33 cellular contexts compared by ENCODE assay signal in genomic region chr12:39603065-39603464, GRCh38. TPM values are rescaled to one million over a fixed set of nuclear protein-coding genes. Genes with fewer than 3 reads are reported as not detected.
"Had no signal": no experiment of that assay in that cellular context is flagged by ENCODE, and none has a peak within 500 bp of the region (broad histone marks: within the 10 kb centered on the region; RNA-seq: fewer than 3 reads in every experiment).

No MANE protein-coding gene starts in this region.

- ATAC-seq: activated T-cell treated with anti-CD3 and anti-CD28 coated beads, Interleukin-2, amount 50 U/mL, for 4 hours; activated T-helper 17 cell treated with anti-CD3 and anti-CD28 coated beads, Interleukin-2, amount 50 U/mL, for 72 hours; effector memory CD8-positive, alpha-beta T cell; foreskin keratinocyte; gastrocnemius medialis; T-helper 17 cell; WTC11 had no signal

- H3K36me3 Mint-ChIP-seq: WTC11 had no signal

- H3K9me3 ChIP-seq: esophagus muscularis mucosa, gastrocnemius medialis had no signal

- H3K27ac Mint-ChIP-seq: activated CD4-positive, alpha-beta memory T cell treated with anti-CD3 and anti-CD28 coated beads, Interleukin-2, amount 10 ng/mL, durations not matched to agents 7 days and 5 days; activated CD4-positive, alpha-beta T cell treated with anti-CD3 and anti-CD28 coated beads, Interleukin-2, amount 10 ng/mL, durations not matched to agents 7 days and 5 days; activated naive CD8-positive, alpha-beta T cell; activated T-helper 17 cell treated with anti-CD3 and anti-CD28 coated beads, Interleukin-2, amount 50 U/mL, for 72 hours; effector memory CD8-positive, alpha-beta T cell; T-helper 17 cell; T-helper 2 cell treated with Interferon-gamma antibody and Interleukin-4, amounts not matched to agents 5 μg/mL and 100 μg/mL, for 36 hours; WTC11 had no signal

- H3K27me3 ChIP-seq: brain microvascular endothelial cell, esophagus muscularis mucosa, foreskin keratinocyte, gastrocnemius medialis had no signal

- H3K4me3 Mint-ChIP-seq: activated CD4-positive, alpha-beta memory T cell treated with anti-CD3 and anti-CD28 coated beads, Interleukin-2, amount 10 ng/mL, durations not matched to agents 7 days and 5 days; activated CD4-positive, alpha-beta T cell treated with anti-CD3 and anti-CD28 coated beads, Interleukin-2, amount 10 ng/mL, durations not matched to agents 7 days and 5 days; activated naive CD8-positive, alpha-beta T cell; activated T-cell treated with anti-CD3 and anti-CD28 coated beads, Interleukin-2, amount 50 U/mL, for 4 hours; activated T-helper 17 cell treated with anti-CD3 and anti-CD28 coated beads, Interleukin-2, amount 50 U/mL, for 72 hours; central memory CD8-positive, alpha-beta T cell; effector memory CD8-positive, alpha-beta T cell; T-helper 17 cell; T-helper 2 cell treated with Interferon-gamma antibody and Interleukin-4, amounts not matched to agents 5 μg/mL and 100 μg/mL, for 36 hours; WTC11 had no signal

- DNase-seq: activated CD4-positive, alpha-beta memory T cell treated with anti-CD3 and anti-CD28 coated beads, Interleukin-2, amount 10 ng/mL, durations not matched to agents 7 days and 5 days; activated CD4-positive, alpha-beta T cell treated with anti-CD3 and anti-CD28 coated beads for 1 hour; activated CD4-positive, alpha-beta T cell treated with anti-CD3 and anti-CD28 coated beads for 4 hours; activated CD4-positive, alpha-beta T cell treated with anti-CD3 and anti-CD28 coated beads, Interleukin-2, amount 10 ng/mL, durations not matched to agents 7 days and 5 days; activated CD4-positive, alpha-beta T cell treated with anti-CD3 and anti-CD28 coated beads, Interleukin-2, amount 50 U/mL, for 4 hours; activated effector memory CD4-positive, alpha-beta T cell treated with Interleukin-2 at 50 U/mL for 16 hours; activated gamma-delta T cell treated with Interleukin-2 at 50 U/mL for 16 hours; activated naive CD4-positive, alpha-beta T cell treated with anti-CD3 and anti-CD28 coated beads, Interleukin-2, amount 50 U/mL, for 16 hours; activated naive CD4-positive, alpha-beta T cell treated with Interleukin-2 at 50 U/mL for 16 hours; activated T-cell treated with anti-CD3 and anti-CD28 coated beads, Interleukin-2, amount 50 U/mL, for 4 hours; amniotic stem cell; anterior cingulate cortex; brain microvascular endothelial cell; cortex of kidney; dermis blood vessel endothelial cell; effector CD4-positive, alpha-beta T cell; effector memory CD8-positive, alpha-beta T cell; erythroblast; foreskin keratinocyte; gastrocnemius medialis; glutamatergic neuron; T-helper 1 cell; T-helper 17 cell; T1000 had no signal

- H3K4me1 ChIP-seq: esophagus muscularis mucosa, gastrocnemius medialis had no signal

- H3K36me3 ChIP-seq: brain microvascular endothelial cell, esophagus muscularis mucosa, gastrocnemius medialis had no signal

- FAIRE-seq: astrocyte, bronchial epithelial cell had no signal

- H3K4me3 ChIP-seq: esophagus muscularis mucosa, gastrocnemius medialis had no signal

- H3K9me3 Mint-ChIP-seq: activated CD4-positive, alpha-beta memory T cell treated with anti-CD3 and anti-CD28 coated beads, Interleukin-2, amount 10 ng/mL, durations not matched to agents 7 days and 5 days; activated CD4-positive, alpha-beta T cell treated with anti-CD3 and anti-CD28 coated beads, Interleukin-2, amount 10 ng/mL, durations not matched to agents 7 days and 5 days; activated T-cell treated with anti-CD3 and anti-CD28 coated beads, Interleukin-2, amount 50 U/mL, for 4 hours; activated T-helper 17 cell treated with anti-CD3 and anti-CD28 coated beads, Interleukin-2, amount 50 U/mL, for 72 hours; central memory CD8-positive, alpha-beta T cell; effector memory CD8-positive, alpha-beta T cell; T-helper 2 cell treated with Interferon-gamma antibody and Interleukin-4, amounts not matched to agents 5 μg/mL and 100 μg/mL, for 36 hours; WTC11 had no signal

- H3K27me3 Mint-ChIP-seq: activated CD4-positive, alpha-beta memory T cell treated with anti-CD3 and anti-CD28 coated beads, Interleukin-2, amount 10 ng/mL, durations not matched to agents 7 days and 5 days; activated CD4-positive, alpha-beta T cell treated with anti-CD3 and anti-CD28 coated beads, Interleukin-2, amount 10 ng/mL, durations not matched to agents 7 days and 5 days; activated naive CD8-positive, alpha-beta T cell; activated T-helper 17 cell treated with anti-CD3 and anti-CD28 coated beads, Interleukin-2, amount 50 U/mL, for 72 hours; central memory CD8-positive, alpha-beta T cell; effector memory CD8-positive, alpha-beta T cell; T-helper 17 cell had no signal

- H3K27ac ChIP-seq: brain microvascular endothelial cell, esophagus muscularis mucosa, foreskin keratinocyte, gastrocnemius medialis, VCaP had no signal

RNA-seq across cellular contexts. Expression of gene ABCD2, which starts 16.5 kb away (rescaled TPM):
- total RNA-seq: bronchial epithelial cell, dermis blood vessel endothelial cell, WTC11 had no signal
